8 cellular contexts compared by ENCODE assay signal in genomic region chr5:112420111-112420864, GRCh38. TPM values are rescaled to one million over a fixed set of nuclear protein-coding genes. Genes with fewer than 3 reads are reported as not detected.
DNase-seq lines count a peak whose midpoint lies in the region; ATAC-seq and TF ChIP-seq lines count a peak whose summit lies in the region.

No MANE protein-coding gene starts in this region.

- POLR2A ChIA-PET in IMR-90 (lab: Charles Lee; ENCODE audit: unreplicated experiment) = interaction anchor here (0.6 kb wide), 1 partner anchor 31 kb away, joined by 3 read pairs; no protein-coding TSS in a partner anchor

- H3K36me3 Mint-ChIP-seq in central memory CD8-positive, alpha-beta T cell (ENCODE audit: insufficient read depth) = no peaks in the 10 kb centered on the region

- H2BK120ac ChIP-seq in IMR-90 (ENCODE audit: low read depth, low read length) = no peak overlapping the region

- H3K4ac ChIP-seq in IMR-90 (ENCODE audit: low read depth, low read length) = no peak overlapping the region

- H3K27me3 Mint-ChIP-seq in central memory CD8-positive, alpha-beta T cell = peaks cover 44% of the 10 kb centered on the region

- H3K4me1 ChIP-seq in IMR-90 (ENCODE audit: control insufficient read depth, insufficient read depth, low read length) = no peaks in the 10 kb centered on the region
- peaks cover 3 to 19% (median 3%) of the 10 kb centered on the region in 3 donors for H3K4me1 ChIP-seq in skeletal muscle tissue (ENCODE audit: control insufficient read depth in 3 of 3, insufficient read depth in 3 of 3, low read length in 3 of 3)

- no peaks in the 10 kb centered on the region for H3K9me1 ChIP-seq in IMR-90 (ENCODE audit: insufficient read depth, low read length)

- H3K27me3 ChIP-seq in IMR-90 (ENCODE audit: control insufficient read depth, insufficient read depth, low read length) (peaks cover 33% of the 10 kb centered on the region), skeletal muscle tissue (ENCODE audit: control insufficient read depth in 3 of 3, insufficient read depth in 3 of 3, low read length in 3 of 3) (peaks cover 13 to 35% (median 19%) of the 10 kb centered on the region in 3 donors)

- H2BK5ac ChIP-seq in IMR-90 (ENCODE audit: low read depth, low read length, poor library complexity, severe bottlenecking) = no peak overlapping the region

- no TSS peak for BruUV-seq in IMR-90 (replicated peaks; lab: Mats Ljungman, UMichigan)

- peak overlapping the region; percentile 80 for H3K4me3 Mint-ChIP-seq in central memory CD8-positive, alpha-beta T cell

- no peak overlapping the region for H3K27ac Mint-ChIP-seq in central memory CD8-positive, alpha-beta T cell (ENCODE audit: low read depth)

- DNase-seq in NCI-H2081 (lab: John Stamatoyannopoulos, UW) (peak; percentile 66 to 80), NCI-H2081 treated with DMSO at 0.1 percent for 48 hours (lab: John Stamatoyannopoulos, UW) (no peak), IMR-90 (peak; percentile 5), RPMI8226 (peak; percentile 79), inferior parietal cortex (ENCODE audit: extremely low spot score) (peak; percentile 67)
- peak in 1 of 2 donors; percentile 13 for DNase-seq in central memory CD8-positive, alpha-beta T cell (ENCODE audit: low spot score in 2 of 2)

- peak; percentile 43 for TF ChIP-seq CTCF in IMR-90 (conservative IDR thresholded peaks at IDR 0.05; ENCODE audit: low read depth, low read length)

- H3K4me3 ChIP-seq in IMR-90 (ENCODE audit: insufficient read depth, low read depth, low read length) (peak overlapping the region; percentile 40; the same call in 1 of the 2 replicates), skeletal muscle tissue (ENCODE audit: low read length in 3 of 3) (peak overlapping the region; percentile 85 to 88 (median 86))

- H4K8ac ChIP-seq in IMR-90 (ENCODE audit: low read depth in 2 of 2, low read length in 2 of 2) = no peak overlapping the region

- peak; percentile 48 for TF ChIP-seq RAD21 in IMR-90 (IDR thresholded peaks at IDR 0.05; ENCODE audit: low read length)

- H3K18ac ChIP-seq in IMR-90 (ENCODE audit: low read depth, low read length) = no peak overlapping the region

- ATAC-seq in GM21737 (IDR thresholded peaks at IDR 0.05; ENCODE audit: unreplicated experiment) (peak; percentile 80), IMR-90 (ENCODE audit: low read depth) (peak; percentile 89)
- ATAC-seq in central memory CD8-positive, alpha-beta T cell (replicated peaks; ENCODE audit: extremely low read depth, poor library complexity, severe bottlenecking) = no peak

- H4K91ac ChIP-seq in IMR-90 (ENCODE audit: insufficient read depth, low read depth, low read length) = no peak overlapping the region

- WGBS in IMR-90 (ENCODE audit: extremely low coverage in 2 of 2, insufficient read length in 1 of 2), 2 experiments = 40% methylated on average over 2 of the region's 51 CpGs; no CpG with 5 or more reads in 1 of the 2 experiments

- no peak overlapping the region for H4K5ac ChIP-seq in IMR-90 (ENCODE audit: low read depth, low read length)

- CTCF ChIA-PET in IMR-90 (lab: Yijun Ruan, JAX) = interaction anchor here (0.5 to 1.4 kb wide), 6 partner anchors 15 to 305 kb away, joined by 3 to 5 read pairs (median 4); no protein-coding TSS in a partner anchor

- in situ Hi-C loops in IMR-90 (cut with MboI; ENCODE audit: low sequenced_read_pairs) = no loop called here

- no peak overlapping the region for H3K14ac ChIP-seq in IMR-90 (replicated peaks; ENCODE audit: low read depth, low read length)

- intact Hi-C loops in IMR-90 (cut with micrococcal nuclease) = loop anchor here (1.0 kb wide), 1 partner anchor 245 kb away; no protein-coding TSS in a partner anchor

- H3K56ac ChIP-seq in IMR-90 (ENCODE audit: extremely low read depth, insufficient read depth, low read length) = no peak overlapping the region

- peaks cover 1% of the 10 kb centered on the region; the same call in 1 of the 2 replicates for H3K9me3 ChIP-seq in IMR-90 (ENCODE audit: control insufficient read depth, insufficient read depth, low read length)
- H3K9me3 ChIP-seq in skeletal muscle tissue (ENCODE audit: control insufficient read depth in 3 of 3, low read length in 3 of 3) = no peaks in the 10 kb centered on the region

- H2BK20ac ChIP-seq in IMR-90 (ENCODE audit: low read depth, low read length) = no peak overlapping the region

- peaks cover 15% of the 10 kb centered on the region for H3K4me1 Mint-ChIP-seq in central memory CD8-positive, alpha-beta T cell

- peak overlapping the region; percentile 91 for H2AFZ ChIP-seq in IMR-90 (replicated peaks; ENCODE audit: low read length, poor library complexity)

- TF ChIP-seq POLR2A in IMR-90 (IDR thresholded peaks at IDR 0.05; ENCODE audit: low read depth, low read length) = no peak

- no peak overlapping the region for H2AK5ac ChIP-seq in IMR-90 (ENCODE audit: low read depth, low read length)

- no peaks in the 10 kb centered on the region for H4K20me1 ChIP-seq in IMR-90 (ENCODE audit: insufficient read depth, low read length)

- dilution Hi-C loops in IMR-90 (cut with HindIII; ENCODE audit: low sequenced_read_pairs, unreplicated experiment) = no loop called here

- H3K79me1 ChIP-seq in IMR-90 (ENCODE audit: low read depth in 1 of 2, low read length in 2 of 2) = no peaks in the 10 kb centered on the region

- H3K9me3 Mint-ChIP-seq in central memory CD8-positive, alpha-beta T cell = no peaks in the 10 kb centered on the region

- peak overlapping the region; percentile 84 for H3K4me2 ChIP-seq in IMR-90 (ENCODE audit: low read depth, low read length)

- H3K23ac ChIP-seq in IMR-90 (ENCODE audit: low read depth, low read length) = no peak overlapping the region

- no peak overlapping the region for H2AK9ac ChIP-seq in IMR-90 (replicated peaks; ENCODE audit: low read depth, low read length, poor library complexity)

- no peak overlapping the region for H2BK15ac ChIP-seq in IMR-90 (ENCODE audit: low read depth, low read length)

- H3K27ac ChIP-seq in IMR-90 (ENCODE audit: insufficient read depth, low read length) (no peak overlapping the region), skeletal muscle tissue (ENCODE audit: low read depth, low read length) (peak overlapping the region; percentile 46)

- H3K9ac ChIP-seq in IMR-90 (ENCODE audit: low read depth, low read length) = no peak overlapping the region
- H3K9ac ChIP-seq in skeletal muscle tissue (ENCODE audit: low read depth in 1 of 3, low read length in 3 of 3) = peak overlapping the region; percentile 48 to 70 (median 64)

- H3K36me3 ChIP-seq in IMR-90 (ENCODE audit: control insufficient read depth, insufficient read depth, low read length) (no peaks in the 10 kb centered on the region), skeletal muscle tissue (ENCODE audit: control insufficient read depth in 3 of 3, insufficient read depth in 3 of 3, low read length in 3 of 3) (no peaks in the 10 kb centered on the region)

TF ChIP-seq in IMR-90, 13 proteins besides CTCF, POLR2A, EP300 and RAD21:
- TF ChIP-seq SMC3 (IDR thresholded peaks at IDR 0.05; ENCODE audit: low read depth, low read length) = no peak
- TF ChIP-seq MAZ (IDR thresholded peaks at IDR 0.05; ENCODE audit: borderline replicate concordance, low read depth, low read length) = no peak
- no peak for TF ChIP-seq FOS (IDR thresholded peaks at IDR 0.05; ENCODE audit: low read depth, low read length)
- no peak for TF ChIP-seq MXI1 (IDR thresholded peaks at IDR 0.05; ENCODE audit: borderline replicate concordance, low read depth, low read length)
- no peak for TF ChIP-seq RFX5 (IDR thresholded peaks at IDR 0.05; ENCODE audit: low read depth, low read length)
- no peak for TF ChIP-seq RCOR1 (IDR thresholded peaks at IDR 0.05; ENCODE audit: insufficient replicate concordance, low read length)
- no peak for TF ChIP-seq USF2 (IDR thresholded peaks at IDR 0.05; ENCODE audit: low read depth, low read length)
TF ChIP-seq in IMR-90: peak in this region for 0.

RNA-seq across cellular contexts. Expression of gene EPB41L4A, which starts 1.2 kb away (rescaled TPM):
- under 0.01 TPM in 2 replicates for total RNA-seq in IMR-90 (2012; rRNA removed)
- 0.02 TPM in 1 of 2 replicates, not detected in the other for polyA plus RNA-seq in IMR-90 (2012; rRNA removed)
- polyA plus RNA-seq in IMR-90 (2012; cell fraction: cytosol; rRNA removed) = not detected in 2 replicates
- 0.03 and 0.22 TPM in 2 replicates for polyA plus RNA-seq in IMR-90 (2012; cell fraction: nucleus; rRNA removed; ENCODE audit: low replicate concordance)
- 21.4 TPM for total RNA-seq in skeletal muscle tissue

Comparison
In these comparisons a context has a peak if more than half of its experiments do, and no peak if none do; other contexts are left out.
1. RNA of gene EPB41L4A, which starts 1.2 kb away (total RNA-seq): 21.4 TPM in skeletal muscle tissue (single experiment); under 0.01 TPM in IMR-90; every median in the first group is over 10 times any median in the second.